In genomic region chr1:153963030-153963849, GRCh38 we compare ENCODE assay signal across 8 cellular contexts. TPM values are rescaled to one million over a fixed set of nuclear protein-coding genes. Genes with fewer than 3 reads are reported as not detected.
DNase-seq lines count a peak whose midpoint lies in the region; ATAC-seq, FAIRE-seq and TF ChIP-seq lines count a peak whose summit lies in the region.

SLC39A1 (minus strand) TSS chr1:153963537; CDS start chr1:153962715, 822 bp downstream.

- peak; percentile 69 to 77 for ATAC-seq in A549
- peak; percentile 45 for ATAC-seq in GM18868 (IDR thresholded peaks at IDR 0.05; ENCODE audit: unreplicated experiment)
- ATAC-seq in HG03175 (IDR thresholded peaks at IDR 0.05; ENCODE audit: unreplicated experiment): peak; percentile 53

- DNase-seq in A549 (ENCODE audit: low read depth in 1 of 2, low spot score in 1 of 2) (peak; percentile 95 to 97), NCI-H345 (lab: John Stamatoyannopoulos, UW) (peak; percentile 100), breast epithelium (ENCODE audit: low spot score in 2 of 2) (peak; percentile 99), iPS-NIHi11 (ENCODE audit: low spot score) (peak; percentile 88)

- TF ChIP-seq POLR2A in A549 (IDR thresholded peaks at IDR 0.05; ENCODE audit: low read length): peak; percentile 56
- peak; percentile 46 for TF ChIP-seq POLR2A in breast epithelium (IDR thresholded peaks at IDR 0.05)

- TF ChIP-seq EP300 in A549 (IDR thresholded peaks at IDR 0.05): no peak

- peak within 1 kb of the TSS; percentile 89 to 95 for H3K27ac ChIP-seq in A549
- peak within 1 kb of the TSS; percentile 95 to 98 for H3K27ac ChIP-seq in breast epithelium
- peak within 1 kb of the TSS; percentile 41 to 98 (median 94) for H3K27ac ChIP-seq in skin epidermis

- no peak for TF ChIP-seq RAD21 in A549 (conservative IDR thresholded peaks at IDR 0.05 in 1 of 2, IDR thresholded peaks at IDR 0.05 in 1 of 2)

- intact Hi-C loops in breast epithelium (cut with DNase I; ENCODE audit: low total_unique reads): no loop called here

- POLR2A ChIA-PET in A549 (lab: Yijun Ruan, JAX): interaction anchor here (0.7 to 4.0 kb wide), 10 partner anchors 10 to 336 kb away, joined by 3 to 30 read pairs (median 6); partner anchors contain the start of genes DENND4B, GATAD2B, JTB and RAB13

- no peak for TF ChIP-seq CTCF in A549 (IDR thresholded peaks at IDR 0.05)
- TF ChIP-seq CTCF in WI38 (IDR thresholded peaks at IDR 0.05; ENCODE audit: low read depth, low read length): no peak
- peak in 1 of 3 donors; percentile 7 for TF ChIP-seq CTCF in breast epithelium (IDR thresholded peaks at IDR 0.05)

- CTCF ChIA-PET in A549 (lab: Yijun Ruan, JAX): interaction anchor here (0.8 to 3.6 kb wide), 9 partner anchors 10 to 142 kb away, joined by 3 to 26 read pairs (median 3); partner anchors contain the start of genes DENND4B, GATAD2B, JTB and RAB13

- H3K9me3 ChIP-seq in A549: no peaks in the 10 kb centered on the region
- H3K9me3 ChIP-seq in breast epithelium: no peaks in the 10 kb centered on the region

- H3K36me3 ChIP-seq in breast epithelium: no peaks in the 10 kb centered on the region

- under 1% methylated on average over 28 of the region's 54 CpGs for whole genome bisulfite sequencing in A549 (ENCODE audit: missing lambda C conversion rate)

- peak within 1 kb of the TSS; percentile 84 for H3K4me2 ChIP-seq in A549

- H3K27me3 ChIP-seq in breast epithelium: no peaks in the 10 kb centered on the region

- H3K4me3 ChIP-seq in A549 (peak within 1 kb of the TSS; percentile 73), WI38 (ENCODE audit: low read depth, low read length) (peak within 1 kb of the TSS; percentile 70), breast epithelium (peak within 1 kb of the TSS; percentile 59 to 85 (median 63)), skin epidermis (peak within 1 kb of the TSS; percentile 47 to 83 (median 66))

- no peak for FAIRE-seq in A549 (lab: Jason Lieb, UNC)

- H3K4me1 ChIP-seq in A549 (peaks cover 33% of the 10 kb centered on the region), breast epithelium (peaks cover 0 to 14% of the 10 kb centered on the region in 2 donors)

TF ChIP-seq in A549, 52 proteins besides CTCF, POLR2A, EP300 and RAD21:
- TF ChIP-seq HOXB5 (CRISPR knock-in tag; IDR thresholded peaks at IDR 0.05) (no peak), RCOR1 (IDR thresholded peaks at IDR 0.05; ENCODE audit: low read depth, low read length) (no peak), BHLHE40 (IDR thresholded peaks at IDR 0.05; ENCODE audit: low read depth, low read length) (no peak), PBX3 (IDR thresholded peaks at IDR 0.05) (peak; percentile 94), JUNB (IDR thresholded peaks at IDR 0.05) (no peak), CBX2 (IDR thresholded peaks at IDR 0.05; ENCODE audit: borderline replicate concordance, low read depth) (no peak), ZSCAN20 (CRISPR knock-in tag; IDR thresholded peaks at IDR 0.05) (no peak), RNF2 (IDR thresholded peaks at IDR 0.05; ENCODE audit: borderline replicate concordance, low read depth) (no peak), HEYL (CRISPR knock-in tag; IDR thresholded peaks at IDR 0.05) (0 out of 2 replicates have a peak, but pooled peaks have one; percentile 48), PHF8 (IDR thresholded peaks at IDR 0.05; ENCODE audit: borderline replicate concordance, low read depth) (peak; percentile 27; the same call in 1 of the 2 replicates), FOSL2 (IDR thresholded peaks at IDR 0.05) (no peak), FOSL2 (CRISPR knock-in tag; IDR thresholded peaks at IDR 0.05) (no peak), JUN (IDR thresholded peaks at IDR 0.05) (peak in 1 of 2 experiments; percentile 78; a peak in 3 of 5 replicates), CHD2 (IDR thresholded peaks at IDR 0.05; ENCODE audit: low read length, partially characterized antibody) (peak; percentile 82), RARB (CRISPR knock-in tag; IDR thresholded peaks at IDR 0.05) (no peak), REST (IDR thresholded peaks at IDR 0.05) (peak; percentile 68), BCL3 (IDR thresholded peaks at IDR 0.05) (peak; percentile 63; the same call in 1 of the 3 replicates), HOXA7 (CRISPR knock-in tag; IDR thresholded peaks at IDR 0.05) (no peak), MYC (IDR thresholded peaks at IDR 0.05; ENCODE audit: borderline replicate concordance, low read length) (0 out of 2 replicates have a peak, but pooled peaks have one; percentile 26)
TF ChIP-seq in A549: peak in this region for 8.

RNA-seq across cellular contexts. Expression of gene SLC39A1, which starts in this region (rescaled TPM):
- polyA plus RNA-seq in A549 (2011; rRNA removed) (80.6 and 90.8 TPM in 2 replicates), A549 (2017; fragmentation: RNase III; extraction: RNeasy Plus Mini Kit Qiagen cat#74134 plus additional on column Dnase treatment) (95.6 to 108 TPM (median 104 TPM) in 3 replicates)
- 87.4 and 122 TPM in 2 replicates for polyA plus RNA-seq in A549 (2012; cell fraction: cytosol; rRNA removed)
- 92.1 and 95.1 TPM in 2 replicates for polyA plus RNA-seq in A549 (2012; cell fraction: nucleus; rRNA removed)
- 58.9 and 67.1 TPM in 2 replicates for polyA minus RNA-seq in A549 (2011; rRNA and poly(A)+ RNA removed)
- total RNA-seq in breast epithelium: 100 to 1,000 TPM; 102 to 119 (median 111) TPM

Comparison
In these comparisons a context has a peak if more than half of its experiments do, and no peak if none do; other contexts are left out.
1. Peak in every context shown above with its lines: DNase-seq, ATAC-seq, H3K4me3 ChIP-seq and H3K27ac ChIP-seq.